Comparison of ENCODE assay signal across 9 cellular contexts in the genomic region with DNA sequence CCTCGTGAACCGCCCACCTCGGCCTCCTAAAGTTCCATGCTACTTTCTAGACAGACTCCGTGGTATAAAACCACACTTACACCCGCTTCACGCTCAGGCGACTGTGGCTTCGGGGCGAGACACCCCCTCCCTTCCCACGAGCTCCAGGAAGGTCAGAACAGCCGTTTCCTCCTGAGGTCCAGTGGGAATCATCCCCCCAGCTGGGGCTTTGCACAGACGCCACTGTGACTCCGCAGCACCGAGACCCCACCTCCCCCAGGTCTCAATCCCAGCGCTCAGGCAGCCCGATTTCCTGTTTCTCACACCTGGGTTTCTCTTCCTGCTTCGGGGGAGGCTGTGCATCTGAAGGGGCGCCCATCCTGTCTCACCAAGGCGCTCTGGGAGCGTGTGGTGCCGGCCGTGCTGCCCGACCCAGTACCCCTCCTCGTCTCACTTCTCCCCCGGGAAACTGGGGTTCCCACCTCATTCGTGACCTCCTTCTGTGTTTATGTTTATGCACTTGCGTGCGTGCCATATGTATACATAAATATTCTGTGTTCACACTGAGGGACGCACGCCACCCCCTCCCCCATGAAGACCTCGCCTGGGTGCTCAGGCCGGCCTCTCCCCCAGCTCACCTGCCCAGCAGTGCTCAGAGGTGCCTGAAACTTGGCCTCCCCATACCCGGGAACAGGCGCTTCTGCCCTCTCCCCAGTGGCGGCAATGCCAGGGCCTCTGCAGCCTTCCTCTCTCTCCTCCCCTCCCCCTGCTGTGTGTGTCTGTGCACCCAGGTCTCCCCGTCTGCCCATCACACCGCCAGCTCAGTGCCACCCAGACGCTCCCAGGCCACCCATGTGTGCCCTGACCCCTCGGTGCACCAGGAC. TPM values are rescaled to one million over a fixed set of nuclear protein-coding genes. Genes with fewer than 3 reads are reported as not detected.
DNase-seq lines count a peak whose midpoint lies in the region; ATAC-seq lines count a peak whose summit lies in the region.
"Had no signal": no experiment of that assay in that cellular context is flagged by ENCODE, and none has a peak within 500 bp of the region (broad histone marks: within the 10 kb centered on the region; RNA-seq: fewer than 3 reads in every experiment).

No MANE protein-coding gene starts in this region.

- DNase-seq in T-helper 9 cell (peak; percentile 34), dermis blood vessel endothelial cell (peak; percentile 56), NCI-H1092 treated with DMSO at 0.1 percent for 48 hours (lab: John Stamatoyannopoulos, UW) (no peak), NCI-H1417 (lab: John Stamatoyannopoulos, UW) (no peak), superior temporal gyrus (ENCODE audit: extremely low spot score) (no peak)
- peak; percentile 50 for DNase-seq in stimulated activated CD4-positive, alpha-beta T cell treated with anti-CD3 and anti-CD28 coated beads, Interleukin-4, amount 100 ng/mL, for 1 hour

- ATAC-seq in GM18517 (IDR thresholded peaks at IDR 0.05; ENCODE audit: unreplicated experiment) (peak; percentile 47), HG02798 (IDR thresholded peaks at IDR 0.05; ENCODE audit: poor library complexity, unreplicated experiment) (peak; percentile 45)

RNA-seq across cellular contexts. Expression of a gene that starts 14.6 kb away (rescaled TPM):
- 25.2 and 32.8 TPM in 2 replicates for total RNA-seq in dermis blood vessel endothelial cell

RNA-seq across cellular contexts. Expression of a gene that starts 19.1 kb away (rescaled TPM):
- total RNA-seq in dermis blood vessel endothelial cell: 12.3 and 13.2 TPM in 2 replicates

RNA-seq across cellular contexts. Expression of a gene that starts 46.0 kb away (rescaled TPM):
- 0.42 TPM in 1 of 2 replicates, not detected in the other for total RNA-seq in dermis blood vessel endothelial cell
- total RNA-seq: HT1080 had no signal

RNA-seq across cellular contexts. Expression of a gene that starts 46.2 kb away (rescaled TPM):
- 8.5 and 11.7 TPM in 2 replicates for total RNA-seq in dermis blood vessel endothelial cell

Comparison
In these comparisons a context has a peak if more than half of its experiments do, and no peak if none do; other contexts are left out.
1. DNase-seq: peak in T-helper 9 cell (single experiment), dermis blood vessel endothelial cell (single experiment) and stimulated activated CD4-positive, alpha-beta T cell treated with anti-CD3 and anti-CD28 coated beads, Interleukin-4, amount 100 ng/mL, for 1 hour (single experiment); none in NCI-H1092 treated with DMSO at 0.1 percent for 48 hours (single experiment), NCI-H1417 (0 of 3) and superior temporal gyrus (single experiment).